Comparison of ENCODE assay signal across 6 cellular contexts in the genomic region with DNA sequence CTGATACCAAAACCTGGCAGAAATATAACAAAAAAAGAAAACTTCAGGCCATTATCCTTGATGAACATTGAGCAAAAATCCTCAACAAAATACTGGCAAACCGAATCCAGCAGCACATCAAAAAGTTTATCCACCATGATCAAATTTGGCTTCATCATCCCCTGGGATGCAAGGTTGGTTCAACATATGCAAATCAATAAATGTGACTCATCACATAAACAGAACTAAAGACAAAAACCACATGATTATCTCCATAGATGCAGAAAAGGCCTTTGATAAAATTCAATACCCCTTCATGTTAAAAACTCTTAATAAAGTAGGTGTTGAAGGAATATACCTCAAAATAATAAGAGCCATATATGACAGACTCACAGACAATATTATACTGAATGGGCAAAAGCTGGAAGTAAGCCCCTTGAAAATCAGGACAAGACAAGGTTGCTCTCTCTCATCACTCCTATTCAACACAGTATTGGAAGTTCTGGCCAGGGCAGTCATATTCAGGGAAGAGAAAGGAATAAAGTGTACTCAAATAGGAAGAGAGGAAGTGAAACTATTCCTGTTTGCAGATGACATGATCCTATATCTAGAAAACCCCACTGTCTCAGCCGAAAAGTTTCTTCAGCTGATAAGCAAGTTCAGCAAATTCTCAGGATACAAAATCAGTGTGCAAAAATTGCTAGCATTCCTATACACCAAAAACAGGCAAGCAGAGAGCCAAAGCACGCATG. TPM values are rescaled to one million over a fixed set of nuclear protein-coding genes. Genes with fewer than 3 reads are reported as not detected.
"Had no signal": no experiment of that assay in that cellular context is flagged by ENCODE, and none has a peak within 500 bp of the region (broad histone marks: within the 10 kb centered on the region; RNA-seq: fewer than 3 reads in every experiment).

No MANE protein-coding gene starts in this region.

RNA-seq across cellular contexts. Expression of a gene that starts 7.1 kb away (rescaled TPM):
- total RNA-seq: ascending aorta, bronchial epithelial cell, chondrocyte, LHCN-M2, M059J, RPMI7951 had no signal
